ENCODE assay signal across 8 cellular contexts in genomic region chr17:51153210-51154072, GRCh38. TPM values are rescaled to one million over a fixed set of nuclear protein-coding genes. Genes with fewer than 3 reads are reported as not detected.
A peak's percentile ranks its signal among the peaks of the same experiment; 100 is the strongest.
DNase-seq lines count a peak whose midpoint lies in the region; TF ChIP-seq lines count a peak whose summit lies in the region.

NME1 (plus strand) TSS chr17:51153559; CDS start chr17:51155655, 2,096 bp downstream.

- no peaks in the 10 kb centered on the region for H4K20me1 ChIP-seq in MM.1S (ENCODE audit: insufficient read depth, low read length)

- no peaks in the 10 kb centered on the region for H3K9me2 ChIP-seq in MM.1S (replicated peaks; ENCODE audit: insufficient read depth, low read length)

- peak within 1 kb of the TSS; percentile 63; the same call in 1 of the 2 replicates for H3K27ac ChIP-seq in MM.1S (ENCODE audit: low read length)

- peak; percentile 88 for TF ChIP-seq CTCF in MM.1S (IDR thresholded peaks at IDR 0.05; ENCODE audit: low read length)
- TF ChIP-seq CTCF in subcutaneous adipose tissue (IDR thresholded peaks at IDR 0.05; ENCODE audit: low read depth): no peak

- H3K27me3 ChIP-seq in MM.1S (replicated peaks; ENCODE audit: insufficient read depth, low read length) (no peaks in the 10 kb centered on the region), neuron (ENCODE audit: insufficient read depth, low read length) (no peaks in the 10 kb centered on the region)

- H2AFZ ChIP-seq in MM.1S (ENCODE audit: low read length) (peak within 1 kb of the TSS; percentile 85), neuron (ENCODE audit: low read depth, low read length) (peak within 1 kb of the TSS; percentile 98)

- peak within 1 kb of the TSS; percentile 97 for H3K4me2 ChIP-seq in MM.1S (ENCODE audit: low read depth, low read length)

- H3K9ac ChIP-seq in MM.1S (ENCODE audit: low read length): peak within 1 kb of the TSS; percentile 87

- H3K4me3 ChIP-seq in MM.1S (ENCODE audit: low read length) (peak within 1 kb of the TSS; percentile 89), neuron (ENCODE audit: low read length) (peak within 1 kb of the TSS; percentile 79)

- H3K9me3 ChIP-seq in MM.1S (replicated peaks; ENCODE audit: insufficient read depth, low read length): no peaks in the 10 kb centered on the region
- no peaks in the 10 kb centered on the region for H3K9me3 ChIP-seq in neuron (ENCODE audit: low read length)

- DNase-seq in GM03348 (ENCODE audit: low spot score) (peak; percentile 96), HCEC 1CT (peak; percentile 100), MM.1S (peak; percentile 99), SIG-M5 (lab: John Stamatoyannopoulos, UW) (peak; percentile 99), activated gamma-delta T cell treated with Interleukin-2 at 50 U/mL for 16 hours (peak; percentile 96), foreskin melanocyte (peak; percentile 99)

- H3K4me1 ChIP-seq in MM.1S (ENCODE audit: low read length) (peaks cover 5% of the 10 kb centered on the region; the same call in 1 of the 2 replicates), neuron (ENCODE audit: insufficient read depth, low read length) (peaks cover 10% of the 10 kb centered on the region)

- peaks cover 7% of the 10 kb centered on the region; the same call in 1 of the 2 replicates for H3F3A ChIP-seq in MM.1S (ENCODE audit: insufficient read depth, low read length)

- H3K36me3 ChIP-seq in MM.1S (replicated peaks; ENCODE audit: insufficient read depth, low read length): peaks cover 6% of the 10 kb centered on the region
- peaks cover 29% of the 10 kb centered on the region for H3K36me3 ChIP-seq in neuron (ENCODE audit: insufficient read depth, low read length)

- peaks cover 50% of the 10 kb centered on the region for H3K79me2 ChIP-seq in MM.1S (ENCODE audit: low read length)

RNA-seq across cellular contexts. Expression of gene NME1, which starts in this region (rescaled TPM):
- total RNA-seq in subcutaneous adipose tissue: 10 to 100 TPM; 20.2 to 46.0 (median 22.7) TPM

Comparison
In these comparisons a context has a peak if more than half of its experiments do, and no peak if none do; other contexts are left out.
1. Peak in every context shown above with its lines: DNase-seq, H3K4me3 ChIP-seq and H3K27ac ChIP-seq.